ENCODE assay signal across 7 cellular contexts in genomic region chr16:89873822-89874689, GRCh38. TPM values are rescaled to one million over a fixed set of nuclear protein-coding genes. Genes with fewer than 3 reads are reported as not detected.
DNase-seq lines count a peak whose midpoint lies in the region; ATAC-seq and TF ChIP-seq lines count a peak whose summit lies in the region.

No MANE protein-coding gene starts in this region.

- CTCF ChIA-PET in MCF 10A (lab: Yijun Ruan, JAX), result interaction anchor here (0.5 to 0.7 kb wide), 2 partner anchors 13 to 221 kb away, joined by 3 to 4 read pairs; no protein-coding TSS in a partner anchor

- H3K4me1 Mint-ChIP-seq in MCF 10A (ENCODE audit: insufficient read depth, unreplicated experiment), result peaks cover 11% of the 10 kb centered on the region

- no peaks in the 10 kb centered on the region for H3K27me3 ChIP-seq in iPS-18a (ENCODE audit: control insufficient read depth, insufficient read depth, low read length)

- peak overlapping the region; percentile 81 for H3K9ac ChIP-seq in iPS-18a (ENCODE audit: low read length)

- intact Hi-C loops in MCF 10A (cut with micrococcal nuclease), result no loop called here

- no TSS peak for BruUV-seq in MCF 10A (replicated peaks; lab: Mats Ljungman, UMichigan)

- POLR2A ChIA-PET in MCF 10A (lab: Yijun Ruan, JAX), result interaction anchor here (0.6 to 2.1 kb wide), 19 partner anchors 7 to 1512 kb away, joined by 3 to 32 read pairs (median 5); partner anchors contain the start of genes CDK10, FANCA, SPIRE2 and TUBB3

- no peaks in the 10 kb centered on the region for H3K9me3 ChIP-seq in iPS-18a (ENCODE audit: control insufficient read depth, low read depth, low read length)

- DNase-seq in NCI-H2171 (lab: John Stamatoyannopoulos, UW) (peak; percentile 89), MCF 10A (ENCODE audit: unreplicated experiment) (peak; percentile 92), skeletal muscle cell (ENCODE audit: low read depth) (peak; percentile 86)

- H3K9me3 Mint-ChIP-seq in MCF 10A (ENCODE audit: unreplicated experiment), result no peaks in the 10 kb centered on the region

- H3K4me1 ChIP-seq in iPS-18a (ENCODE audit: control insufficient read depth, low read depth, low read length), result peaks cover 4% of the 10 kb centered on the region

- TF ChIP-seq CTCF in VCaP (conservative IDR thresholded peaks at IDR 0.05) (no peak), MCF 10A (IDR thresholded peaks at IDR 0.05; ENCODE audit: unreplicated experiment) (no peak)

- H3K27ac ChIP-seq in VCaP (peak overlapping the region; percentile 76), iPS-18a (ENCODE audit: low read length) (peak overlapping the region; percentile 79)

- peak overlapping the region; percentile 78 for H3K4me3 ChIP-seq in iPS-18a (ENCODE audit: low read length)
- H3K4me3 ChIP-seq in skeletal muscle cell (ENCODE audit: low read depth, low read length), result peak overlapping the region; percentile 93

- H3K27me3 Mint-ChIP-seq in MCF 10A (ENCODE audit: insufficient read depth, unreplicated experiment), result no peaks in the 10 kb centered on the region

- peaks cover 11% of the 10 kb centered on the region for H3K36me3 ChIP-seq in iPS-18a (ENCODE audit: control insufficient read depth, low read depth, low read length)

- peak; percentile 54 for ATAC-seq in GM18519 (IDR thresholded peaks at IDR 0.05; ENCODE audit: low FRiP score, unreplicated experiment)
- peak; percentile 52 for ATAC-seq in HG03095 (IDR thresholded peaks at IDR 0.05; ENCODE audit: unreplicated experiment)

- peak overlapping the region; percentile 99 for H3K27ac Mint-ChIP-seq in MCF 10A (ENCODE audit: low read depth, unreplicated experiment)

- H3K4me3 Mint-ChIP-seq in MCF 10A (ENCODE audit: unreplicated experiment), result peak overlapping the region; percentile 89

- peaks cover 46% of the 10 kb centered on the region for H3K36me3 Mint-ChIP-seq in MCF 10A (ENCODE audit: insufficient read depth, unreplicated experiment)

RNA-seq across cellular contexts. Expression of gene TCF25, which starts 0.7 kb away (rescaled TPM):
- 200 and 239 TPM in 2 replicates for total RNA-seq in MCF 10A (2022)

RNA-seq across cellular contexts. Expression of gene MC1R, which starts 44.6 kb away (rescaled TPM):
- total RNA-seq in MCF 10A (2022), result 12.0 and 13.1 TPM in 2 replicates

RNA-seq across cellular contexts. Expression of gene SPIRE2, which starts 45.8 kb away (rescaled TPM):
- total RNA-seq in MCF 10A (2022), result 3.8 and 4.8 TPM in 2 replicates

RNA-seq across cellular contexts. Expression of gene TUBB3, which starts 49.1 kb away (rescaled TPM):
- total RNA-seq in MCF 10A (2022), result 20.2 and 23.0 TPM in 2 replicates

RNA-seq across cellular contexts. Expression of gene FANCA, which starts 57.6 kb away (rescaled TPM):
- 18.5 and 30.6 TPM in 2 replicates for total RNA-seq in MCF 10A (2022)

Comparison
In these comparisons a context has a peak if more than half of its experiments do, and no peak if none do; other contexts are left out.
1. Peak in every context shown above with its lines: DNase-seq, ATAC-seq, H3K4me3 ChIP-seq and H3K27ac ChIP-seq.